Comparison of ENCODE assay signal across 8 cellular contexts in genomic region chr15:55197362-55197705, GRCh38. TPM values are rescaled to one million over a fixed set of nuclear protein-coding genes. Genes with fewer than 3 reads are reported as not detected.
DNase-seq lines count a peak whose midpoint lies in the region; ATAC-seq and TF ChIP-seq lines count a peak whose summit lies in the region.

No MANE protein-coding gene starts in this region.

- peak overlapping the region; percentile 94 for H3K27ac ChIP-seq in lower lobe of right lung

- ATAC-seq in GM18870 (IDR thresholded peaks at IDR 0.05; ENCODE audit: unreplicated experiment) (peak; percentile 2), HG02870 (IDR thresholded peaks at IDR 0.05; ENCODE audit: unreplicated experiment) (peak; percentile 6), lower lobe of right lung (peak in 1 of 2 donors; percentile 1)

- no peak for TF ChIP-seq CTCF in WI38 (IDR thresholded peaks at IDR 0.05; ENCODE audit: low read depth, low read length)
- no peak for TF ChIP-seq CTCF in lower lobe of right lung (IDR thresholded peaks at IDR 0.05)

- intact Hi-C loops in lower lobe of right lung (cut with DNase I) = no loop called here

- H3K36me3 ChIP-seq in lower lobe of right lung = peaks cover 6% of the 10 kb centered on the region

- DNase-seq in lower lobe of right lung = no peak
- DNase-seq in stimulated activated CD4-positive, alpha-beta T cell treated with anti-CD3 and anti-CD28 coated beads, Interleukin-2, amount 100 ng/mL, for 48 hours = no peak
- DNase-seq in stimulated activated CD4-positive, alpha-beta T cell treated with anti-CD3 and anti-CD28 coated beads, Interleukin-12 subunit alpha, Interleukin-12 subunit beta, amount 100 ng/mL, for 4 hours = no peak
- no peak for DNase-seq in mesenteric fat pad (ENCODE audit: low spot score)
- DNase-seq in HT-29 (ENCODE audit: low spot score) = no peak

- H3K4me1 ChIP-seq in lower lobe of right lung = peaks cover 34% of the 10 kb centered on the region

- peak overlapping the region; percentile 95 for H3K4me3 ChIP-seq in WI38 (ENCODE audit: low read depth, low read length)
- peak overlapping the region; percentile 83 for H3K4me3 ChIP-seq in lower lobe of right lung

- H3K9me3 ChIP-seq in lower lobe of right lung = no peaks in the 10 kb centered on the region

- no peaks in the 10 kb centered on the region for H3K27me3 ChIP-seq in lower lobe of right lung (ENCODE audit: low read depth)

RNA-seq across cellular contexts. Expression of gene RSL24D1, which starts 0.6 kb away (rescaled TPM):
- total RNA-seq in lower lobe of right lung = 64.6 TPM
- total RNA-seq in mesenteric fat pad = 61.8 TPM
- total RNA-seq in HT-29 (2014; rRNA removed; shearing (Covaris generic)) = 38.6 and 52.6 TPM in 2 replicates
